Comparison of ENCODE assay signal across 8 cellular contexts in genomic region chr4:6673191-6673659, GRCh38. TPM values are rescaled to one million over a fixed set of nuclear protein-coding genes. Genes with fewer than 3 reads are reported as not detected.
A peak's percentile ranks its signal among the peaks of the same experiment; 100 is the strongest.
DNase-seq lines count a peak whose midpoint lies in the region; ATAC-seq and TF ChIP-seq lines count a peak whose summit lies in the region.
"Not testable (repeated sequence)": the region's sequence is repeated elsewhere in the genome, so short reads cannot be mapped to it uniquely, and the experiment has no call there.

No MANE protein-coding gene starts in this region.

- TF ChIP-seq CTCF in WERI-Rb-1 (IDR thresholded peaks at IDR 0.05; ENCODE audit: low read depth, low read length); fibroblast of lung (conservative IDR thresholded peaks at IDR 0.05 in 1 of 2, IDR thresholded peaks at IDR 0.05 in 1 of 2; ENCODE audit: low read depth in 1 of 2, low read length in 2 of 2); lung (IDR thresholded peaks at IDR 0.05; ENCODE audit: control extremely low read depth, extremely low read depth); sigmoid colon (IDR thresholded peaks at IDR 0.05); upper lobe of right lung (IDR thresholded peaks at IDR 0.05): not testable (repeated sequence)

- H3K9ac ChIP-seq in fibroblast of lung (ENCODE audit: insufficient read depth, low read length), result not testable (repeated sequence)

- H3K36me3 ChIP-seq in WERI-Rb-1 (peaks cover 23% of the 10 kb centered on the region), upper lobe of right lung (peaks cover 13% of the 10 kb centered on the region)
- not testable (repeated sequence) for H3K36me3 ChIP-seq in fibroblast of lung (ENCODE audit: control insufficient read depth, insufficient read depth, low read length); lung (ENCODE audit: control insufficient read depth in 2 of 2, insufficient read depth in 2 of 2, low read length in 2 of 2); sigmoid colon

- H3K4me2 ChIP-seq in fibroblast of lung (ENCODE audit: extremely low read depth, insufficient read depth, low read length), result peak overlapping the region; percentile 92

- peaks cover 24% of the 10 kb centered on the region for H3K79me2 ChIP-seq in fibroblast of lung (ENCODE audit: control insufficient read depth, insufficient read depth, low read length)

- DNase-seq in GF-D8 (lab: John Stamatoyannopoulos, UW) (peak; percentile 47), NCI-H345 (lab: John Stamatoyannopoulos, UW) (peak; percentile 44), WERI-Rb-1 (peak; percentile 68), fibroblast of lung (ENCODE audit: low read depth in 2 of 2) (peak in 1 of 2 donors; percentile 23)
- not testable (repeated sequence) for DNase-seq in lung (ENCODE audit: low spot score); sigmoid colon; upper lobe of right lung

- not testable (repeated sequence) for H3K27me3 ChIP-seq in WERI-Rb-1 (ENCODE audit: insufficient read depth, low read depth, severe bottlenecking); fibroblast of lung (ENCODE audit: control insufficient read depth, insufficient read depth, low read length); lung (ENCODE audit: control insufficient read depth, insufficient read depth); sigmoid colon; upper lobe of right lung

- peak overlapping the region; percentile 50 for H3K4me3 ChIP-seq in WERI-Rb-1 (ENCODE audit: low read depth, low read length)
- peak overlapping the region; percentile 66 to 90 (median 78) for H3K4me3 ChIP-seq in fibroblast of lung (replicated peaks in 1 of 4; ENCODE audit: control extremely low read depth in 1 of 4, insufficient read depth in 1 of 4, low read depth in 3 of 4, low read length in 4 of 4)
- not testable (repeated sequence) for H3K4me3 ChIP-seq in lung
- H3K4me3 ChIP-seq in sigmoid colon, result peak overlapping the region; percentile 72 to 79 (median 74)
- peak overlapping the region; percentile 78 for H3K4me3 ChIP-seq in upper lobe of right lung

- intact Hi-C loops in sigmoid colon (cut with DNase I); upper lobe of right lung (cut with DNase I): not testable (repeated sequence)

- peak; percentile 43 to 46 for TF ChIP-seq POLR2A in sigmoid colon (IDR thresholded peaks at IDR 0.05)

- ATAC-seq in lung (ENCODE audit: insufficient read depth, low FRiP score); upper lobe of right lung: not testable (repeated sequence)

- not testable (repeated sequence) for H3K4me1 ChIP-seq in fibroblast of lung (ENCODE audit: control insufficient read depth, extremely low read depth, insufficient read depth, low read length)
- peaks cover 11 to 19% of the 10 kb centered on the region in 2 donors for H3K4me1 ChIP-seq in lung (ENCODE audit: control insufficient read depth in 2 of 2, insufficient read depth in 2 of 2, low read length in 2 of 2)
- peaks cover 0 to 37% (median 37%) of the 10 kb centered on the region in 4 donors for H3K4me1 ChIP-seq in sigmoid colon
- peaks cover 33% of the 10 kb centered on the region for H3K4me1 ChIP-seq in upper lobe of right lung

- H3K9me3 ChIP-seq in WERI-Rb-1 (ENCODE audit: severe bottlenecking); fibroblast of lung (ENCODE audit: control insufficient read depth, insufficient read depth, low read depth, low read length); lung (ENCODE audit: control insufficient read depth in 2 of 2, insufficient read depth in 1 of 2, low read length in 1 of 2); sigmoid colon; upper lobe of right lung: not testable (repeated sequence)

- not testable (repeated sequence) for H4K20me1 ChIP-seq in fibroblast of lung (ENCODE audit: control insufficient read depth, extremely low read depth, insufficient read depth, low read length)

- WGBS in lung, 2 donors, result 27 to 34% methylated on average over 14 of the region's 14 CpGs
- 32 to 34% methylated on average over 14 of the region's 14 CpGs for WGBS in sigmoid colon, 2 donors

- TF ChIP-seq EP300 in sigmoid colon (IDR thresholded peaks at IDR 0.05), result not testable (repeated sequence)

- peak overlapping the region; percentile 90 for H3K27ac ChIP-seq in WERI-Rb-1
- peak overlapping the region; percentile 87 for H3K27ac ChIP-seq in angular gyrus (ENCODE audit: low read depth, low read length)
- H3K27ac ChIP-seq in fibroblast of lung (ENCODE audit: insufficient read depth, low read length), result peak overlapping the region; percentile 68
- H3K27ac ChIP-seq in lung (ENCODE audit: low read depth in 1 of 2, low read length in 1 of 2), result peak overlapping the region; percentile 71 to 86
- H3K27ac ChIP-seq in sigmoid colon, result peak overlapping the region; percentile 83 to 93 (median 88)
- H3K27ac ChIP-seq in upper lobe of right lung, result peak overlapping the region; percentile 90

- peak overlapping the region; percentile 95 for H2AFZ ChIP-seq in fibroblast of lung (ENCODE audit: low read length)

RNA-seq across cellular contexts. Expression of gene S100P, which starts 20.5 kb away (rescaled TPM):
- total RNA-seq in fibroblast of lung (not detected in 2 replicates), lung (10 to 100 TPM; 34.2 to 64.5 TPM), sigmoid colon (under 1 TPM in 1 of 4 donors, not detected in 3; 0.41 TPM), upper lobe of right lung (3.6 TPM)
- polyA plus RNA-seq in fibroblast of lung (not detected in 2 replicates), lung (100 to 1,000 TPM in 1 of 2 donors, 10 to 100 TPM in 1; 38.7 to 118 TPM), sigmoid colon (100 to 1,000 TPM; 110 to 488 (median 396) TPM)
- not detected in 2 replicates for polyA plus RNA-seq in fibroblast of lung (2012)
- polyA minus RNA-seq in fibroblast of lung (ENCODE audit: low replicate concordance), result not detected in 2 replicates

RNA-seq across cellular contexts. Expression of gene MRFAP1, which starts 32.7 kb away (rescaled TPM):
- total RNA-seq in fibroblast of lung, result 92.2 and 99.1 TPM in 2 replicates
- polyA plus RNA-seq in fibroblast of lung, result 261 and 301 TPM in 2 replicates
- 368 and 418 TPM in 2 replicates for polyA plus RNA-seq in fibroblast of lung (2012)
- 29.6 and 39.3 TPM in 2 replicates for polyA minus RNA-seq in fibroblast of lung (ENCODE audit: low replicate concordance)
- total RNA-seq in lung, result 100 to 1,000 TPM; 193 to 244 TPM
- 100 to 1,000 TPM; 183 to 286 TPM for polyA plus RNA-seq in lung
- total RNA-seq in sigmoid colon, result 100 to 1,000 TPM; 196 to 226 (median 211) TPM
- 100 to 1,000 TPM; 252 to 261 (median 259) TPM for polyA plus RNA-seq in sigmoid colon
- total RNA-seq in upper lobe of right lung, result 235 TPM

RNA-seq across cellular contexts. Expression of gene MRFAP1L1, which starts 36.4 kb away (rescaled TPM):
- total RNA-seq in fibroblast of lung (41.6 and 45.5 TPM in 2 replicates), lung (10 to 100 TPM; 46.1 to 75.1 TPM), sigmoid colon (10 to 100 TPM; 53.5 to 82.8 (median 64.8) TPM), upper lobe of right lung (46.6 TPM)
- polyA plus RNA-seq in fibroblast of lung (64.7 and 77.4 TPM in 2 replicates), lung (10 to 100 TPM; 53.7 to 58.9 TPM), sigmoid colon (10 to 100 TPM; 40.7 to 49.0 (median 48.6) TPM)
- polyA plus RNA-seq in fibroblast of lung (2012), result 45.5 and 54.7 TPM in 2 replicates
- polyA minus RNA-seq in fibroblast of lung (ENCODE audit: low replicate concordance), result 3.7 and 16.2 TPM in 2 replicates

RNA-seq across cellular contexts. Expression of gene BLOC1S4, which starts 42.7 kb away (rescaled TPM):
- total RNA-seq in fibroblast of lung (10.8 and 12.2 TPM in 2 replicates), lung (10 to 100 TPM in 1 of 2 donors, 1 to 10 TPM in 1; 8.0 to 15.2 TPM), sigmoid colon (10 to 100 TPM in 3 of 4 donors, 1 to 10 TPM in 1; 9.1 to 19.7 (median 14.6) TPM), upper lobe of right lung (10.7 TPM)
- polyA plus RNA-seq in fibroblast of lung (12.3 and 13.5 TPM in 2 replicates), lung (10 to 100 TPM in 1 of 2 donors, 1 to 10 TPM in 1; 9.5 to 13.7 TPM), sigmoid colon (10 to 100 TPM; 12.4 to 14.1 (median 13.2) TPM)
- 13.3 and 15.7 TPM in 2 replicates for polyA plus RNA-seq in fibroblast of lung (2012)
- polyA minus RNA-seq in fibroblast of lung (ENCODE audit: low replicate concordance), result 1.5 and 2.8 TPM in 2 replicates
